15 cellular contexts compared by ENCODE assay signal in the genomic region with DNA sequence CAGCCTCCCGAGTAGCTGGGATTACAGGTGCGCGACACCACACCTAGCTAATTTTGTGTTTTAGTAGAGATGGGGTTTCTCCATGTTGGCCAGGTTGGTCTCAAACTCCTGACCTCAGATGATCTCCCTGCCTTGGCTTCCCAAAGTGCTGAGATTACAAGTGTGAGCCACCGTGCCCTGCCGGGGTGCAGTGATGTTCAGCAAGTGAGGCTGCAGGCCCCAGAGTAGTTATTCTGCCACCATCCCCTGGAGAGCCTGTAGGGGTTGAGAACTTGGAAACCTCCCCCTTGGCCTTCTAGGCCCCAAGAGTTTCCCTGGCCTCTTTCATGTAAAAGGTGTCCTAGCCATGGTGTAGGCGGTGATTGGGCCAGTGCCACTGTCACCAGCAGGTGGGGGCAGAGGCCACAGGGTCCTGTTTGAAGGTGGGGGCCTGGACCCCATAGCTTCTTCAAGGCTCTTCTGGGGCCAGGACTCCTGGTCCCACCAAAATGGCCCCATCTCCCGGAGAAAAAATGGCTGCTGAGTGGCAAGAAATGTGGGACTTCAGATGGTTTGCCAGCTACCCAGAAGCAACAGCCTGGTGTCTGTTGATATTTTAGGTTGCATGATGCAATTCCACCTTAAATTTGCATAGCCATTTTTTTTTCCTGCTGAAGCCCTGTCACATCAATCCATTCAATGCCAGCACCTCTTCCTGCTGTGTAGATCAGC. TPM values are rescaled to one million over a fixed set of nuclear protein-coding genes. Genes with fewer than 3 reads are reported as not detected.
DNase-seq lines count a peak whose midpoint lies in the region; ATAC-seq and TF ChIP-seq lines count a peak whose summit lies in the region.
"Had no signal": no experiment of that assay in that cellular context is flagged by ENCODE, and none has a peak within 500 bp of the region (broad histone marks: within the 10 kb centered on the region; RNA-seq: fewer than 3 reads in every experiment).

No MANE protein-coding gene starts in this region.

- CTCF ChIA-PET in activated CD8-positive, alpha-beta T cell treated with anti-CD3 and anti-CD28 coated beads, Interleukin-2, amount 10 ng/mL, durations not matched to agents 7 days and 5 days (lab: Charles Lee): interaction anchor here (0.8 to 8.8 kb wide), 8 partner anchors 9 to 177 kb away, joined by 3 to 118 read pairs (median 4); no protein-coding TSS in a partner anchor

- no peaks in the 10 kb centered on the region for H3K79me2 ChIP-seq in Loucy (ENCODE audit: insufficient read depth, low read length)

- H3K36me3 Mint-ChIP-seq in activated CD8-positive, alpha-beta T cell treated with anti-CD3 and anti-CD28 coated beads, Interleukin-2, amount 10 ng/mL, durations not matched to agents 7 days and 5 days (ENCODE audit: low read depth): peaks cover 5% of the 10 kb centered on the region
- H3K36me3 Mint-ChIP-seq in immature natural killer cell: no peaks in the 10 kb centered on the region

- no peaks in the 10 kb centered on the region for H3K36me3 ChIP-seq in Loucy (ENCODE audit: insufficient read depth, low read length)
- H3K36me3 ChIP-seq: heart right ventricle, pancreas, stomach had no signal

- no peak overlapping the region for H3K4me3 ChIP-seq in GM12864 (ENCODE audit: low read depth, low read length)
- H3K4me3 ChIP-seq in Loucy (ENCODE audit: low read length, poor library complexity, severe bottlenecking): peak overlapping the region; percentile 67
- H3K4me3 ChIP-seq: pancreas had no signal

- peak; percentile 18 for TF ChIP-seq CTCF in GM12864 (IDR thresholded peaks at IDR 0.05; ENCODE audit: low read depth, low read length, missing control alignments)
- TF ChIP-seq CTCF in Loucy (conservative IDR thresholded peaks at IDR 0.05; ENCODE audit: low read length): peak; percentile 23; the same call in 1 of the 2 replicates
- TF ChIP-seq CTCF in GM13977 (IDR thresholded peaks at IDR 0.05; ENCODE audit: extremely low read depth, insufficient read depth, missing control alignments): no peak

- peak overlapping the region; percentile 81 for H3K4me2 ChIP-seq in Loucy (ENCODE audit: low read depth, low read length, poor library complexity, severe bottlenecking)

- peak overlapping the region; percentile 96; the same call in 1 of the 2 replicates for H2AFZ ChIP-seq in Loucy (ENCODE audit: low read length)

- no peaks in the 10 kb centered on the region for H3K27me3 Mint-ChIP-seq in activated CD8-positive, alpha-beta T cell treated with anti-CD3 and anti-CD28 coated beads, Interleukin-2, amount 10 ng/mL, durations not matched to agents 7 days and 5 days (ENCODE audit: low read depth)
- peaks cover 0 to 6% (median 3%) of the 10 kb centered on the region in 3 donors for H3K27me3 Mint-ChIP-seq in immature natural killer cell (ENCODE audit: low read depth in 3 of 3)

- H3F3A ChIP-seq in Loucy (ENCODE audit: low read depth): no peaks in the 10 kb centered on the region

- H3K27me3 ChIP-seq in Loucy (ENCODE audit: insufficient read depth, low read length, poor library complexity, severe bottlenecking): no peaks in the 10 kb centered on the region
- H3K27me3 ChIP-seq: pancreas had no signal

- peak overlapping the region; percentile 99 for H3K27ac Mint-ChIP-seq in activated CD8-positive, alpha-beta T cell treated with anti-CD3 and anti-CD28 coated beads, Interleukin-2, amount 10 ng/mL, durations not matched to agents 7 days and 5 days
- H3K27ac Mint-ChIP-seq in immature natural killer cell: peak overlapping the region; percentile 68 to 94 (median 87)

- POLR2A ChIA-PET in activated CD8-positive, alpha-beta T cell treated with anti-CD3 and anti-CD28 coated beads, Interleukin-2, amount 10 ng/mL, durations not matched to agents 7 days and 5 days (lab: Charles Lee): interaction anchor here (0.7 to 2.1 kb wide), 5 partner anchors 11 to 132 kb away, joined by 3 to 12 read pairs (median 5); a partner anchor contains a TSS

- in situ Hi-C loops in GM13977 (cut with MboI; ENCODE audit: low pct_unique_long_range_greater_than_20kb, low sequenced_read_pairs, unreplicated experiment): no loop called here

- peak overlapping the region; percentile 64 for H3K9ac ChIP-seq in Loucy (ENCODE audit: low read depth, low read length, poor library complexity, severe bottlenecking)

- H3K9me3 Mint-ChIP-seq in activated CD8-positive, alpha-beta T cell treated with anti-CD3 and anti-CD28 coated beads, Interleukin-2, amount 10 ng/mL, durations not matched to agents 7 days and 5 days (ENCODE audit: insufficient read depth): no peaks in the 10 kb centered on the region
- H3K9me3 Mint-ChIP-seq in immature natural killer cell: peaks cover 0 to 2% (median 0%) of the 10 kb centered on the region in 6 donors

- no peak for DNase-seq in GM12864 (ENCODE audit: low read depth)
- DNase-seq in activated CD8-positive, alpha-beta T cell treated with anti-CD3 and anti-CD28 coated beads, Interleukin-2, amount 10 ng/mL, durations not matched to agents 7 days and 5 days: peak; percentile 51
- peak in 1 of 3 donors; percentile 23 for DNase-seq in immature natural killer cell
- DNase-seq in GM13977 (ENCODE audit: low spot score): no peak
- DNase-seq in NCI-H524 treated with DMSO at 0.1 percent for 48 hours (lab: John Stamatoyannopoulos, UW): no peak
- DNase-seq in foreskin melanocyte: no peak
- DNase-seq: activated CD4-positive, CD25-positive, alpha-beta regulatory T cell treated with anti-CD3 and anti-CD28 coated beads, Interleukin-2, amount 50 U/mL, for 72 hours; heart right ventricle; NCI-H446; pancreas; Right ventricle myocardium superior; stomach had no signal

- H3K4me3 Mint-ChIP-seq in activated CD8-positive, alpha-beta T cell treated with anti-CD3 and anti-CD28 coated beads, Interleukin-2, amount 10 ng/mL, durations not matched to agents 7 days and 5 days: peak overlapping the region; percentile 92
- H3K4me3 Mint-ChIP-seq in immature natural killer cell: peak overlapping the region; percentile 74 to 93 (median 86)

- ATAC-seq in activated CD8-positive, alpha-beta T cell treated with anti-CD3 and anti-CD28 coated beads, Interleukin-2, amount 10 ng/mL, durations not matched to agents 7 days and 5 days: peak; percentile 36
- no peak for ATAC-seq in HG03457 (IDR thresholded peaks at IDR 0.05; ENCODE audit: unreplicated experiment)
- ATAC-seq: heart right ventricle had no signal

- H3K9me3 ChIP-seq in Loucy (ENCODE audit: insufficient read depth, low read depth, low read length): no peaks in the 10 kb centered on the region
- H3K9me3 ChIP-seq: heart right ventricle, pancreas, stomach had no signal

- no peaks in the 10 kb centered on the region for H3K9me2 ChIP-seq in Loucy (replicated peaks; ENCODE audit: low read depth, low read length)

- no peaks in the 10 kb centered on the region for H4K20me1 ChIP-seq in Loucy (ENCODE audit: insufficient read depth, low read length, poor library complexity, severe bottlenecking)

- peaks cover 67% of the 10 kb centered on the region for H3K4me1 Mint-ChIP-seq in activated CD8-positive, alpha-beta T cell treated with anti-CD3 and anti-CD28 coated beads, Interleukin-2, amount 10 ng/mL, durations not matched to agents 7 days and 5 days (ENCODE audit: low read depth)
- peaks cover 39 to 45% of the 10 kb centered on the region in 2 donors for H3K4me1 Mint-ChIP-seq in immature natural killer cell

- H3K4me1 ChIP-seq in Loucy (ENCODE audit: insufficient read depth, low read length, poor library complexity, severe bottlenecking): peaks cover 30% of the 10 kb centered on the region
- H3K4me1 ChIP-seq: heart right ventricle, pancreas, stomach had no signal

RNA-seq across cellular contexts. Expression of a gene that starts 25.5 kb away (rescaled TPM):
- total RNA-seq in activated CD8-positive, alpha-beta T cell treated with anti-CD3 and anti-CD28 coated beads, Interleukin-2, amount 10 ng/mL, durations not matched to agents 7 days and 5 days: not detected
- not detected for polyA plus RNA-seq in immature natural killer cell

RNA-seq across cellular contexts. Expression of a gene that starts 44.2 kb away (rescaled TPM):
- not detected for total RNA-seq in activated CD8-positive, alpha-beta T cell treated with anti-CD3 and anti-CD28 coated beads, Interleukin-2, amount 10 ng/mL, durations not matched to agents 7 days and 5 days
- polyA plus RNA-seq in immature natural killer cell: not detected
- total RNA-seq: lung microvascular endothelial cell, stomach had no signal
- polyA plus RNA-seq: stomach had no signal

RNA-seq across cellular contexts. Expression of a gene that starts 44.8 kb away (rescaled TPM):
- total RNA-seq in activated CD8-positive, alpha-beta T cell treated with anti-CD3 and anti-CD28 coated beads, Interleukin-2, amount 10 ng/mL, durations not matched to agents 7 days and 5 days: 1 to 10 TPM; 1.3 to 1.5 TPM
- polyA plus RNA-seq in immature natural killer cell: under 1 TPM in 2 of 3 donors, not detected in 1; 0.45 to 0.71 TPM
